15 cellular contexts compared by ENCODE assay signal in the genomic region with DNA sequence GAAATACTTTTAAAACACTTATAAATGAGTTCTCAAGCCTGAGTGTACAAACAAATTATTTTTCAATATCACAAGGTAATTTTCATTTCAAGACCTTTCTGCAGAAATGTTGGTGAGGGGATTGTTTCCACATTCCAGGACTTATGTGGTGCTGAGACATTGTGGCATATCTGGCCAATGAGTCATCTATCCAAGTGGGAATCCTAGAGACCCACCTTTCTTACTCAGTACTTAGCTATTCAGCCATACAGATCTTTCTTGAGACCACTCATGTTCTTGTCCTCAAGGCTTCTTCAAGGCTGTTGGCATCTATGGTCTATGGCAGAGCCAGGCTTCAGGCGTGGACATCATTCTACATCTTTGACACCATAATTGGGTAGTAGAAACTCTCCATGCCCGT.
DNase-seq lines count a peak whose midpoint lies in the region; TF ChIP-seq lines count a peak whose summit lies in the region.
"Had no signal": no experiment of that assay in that cellular context is flagged by ENCODE, and none has a peak within 500 bp of the region (broad histone marks: within the 10 kb centered on the region; RNA-seq: fewer than 3 reads in every experiment).

No MANE protein-coding gene starts in this region.

- peaks cover 13% of the 10 kb centered on the region for H3K9me3 Mint-ChIP-seq in HFFc6
- peaks cover 25% of the 10 kb centered on the region for H3K9me3 Mint-ChIP-seq in activated CD4-positive, alpha-beta memory T cell treated with anti-CD3 and anti-CD28 coated beads for 36 hours
- H3K9me3 Mint-ChIP-seq: H9 had no signal

- no peaks in the 10 kb centered on the region for H3K79me2 ChIP-seq in smooth muscle cell (ENCODE audit: low read depth)

- peak overlapping the region; percentile 22; the same call in 1 of the 2 replicates for H3K4me3 Mint-ChIP-seq in HFFc6
- H3K4me3 Mint-ChIP-seq in activated CD4-positive, alpha-beta memory T cell treated with anti-CD3 and anti-CD28 coated beads for 36 hours = no peak overlapping the region
- H3K4me3 Mint-ChIP-seq: activated CD8-positive, alpha-beta memory T cell treated with anti-CD3 and anti-CD28 coated beads, Interleukin-2, amount 10 ng/mL, durations not matched to agents 7 days and 5 days; activated naive CD8-positive, alpha-beta T cell; H9 had no signal

- no peak overlapping the region for H3K4me3 ChIP-seq in smooth muscle cell
- H3K4me3 ChIP-seq in adrenal gland = no peak overlapping the region
- H3K4me3 ChIP-seq: right atrium auricular region had no signal

- peaks cover 62% of the 10 kb centered on the region for H3K4me1 Mint-ChIP-seq in HFFc6 (ENCODE audit: low read depth)
- no peaks in the 10 kb centered on the region for H3K4me1 Mint-ChIP-seq in activated CD4-positive, alpha-beta memory T cell treated with anti-CD3 and anti-CD28 coated beads for 36 hours (ENCODE audit: low read depth)
- H3K4me1 Mint-ChIP-seq: activated CD8-positive, alpha-beta memory T cell treated with anti-CD3 and anti-CD28 coated beads, Interleukin-2, amount 10 ng/mL, durations not matched to agents 7 days and 5 days had no signal

- DNase-seq in HFFc6 (peak; percentile 10), amniotic epithelial cell (ENCODE audit: low read depth) (peak; percentile 72), iPS DF 19.7 (ENCODE audit: low read depth, low spot score) (peak; percentile 17), smooth muscle cell (lab: John Stamatoyannopoulos, UW; ENCODE audit: unreplicated experiment) (no peak), adrenal gland (no peak), iPS-NIHi11 (ENCODE audit: low spot score) (no peak)
- DNase-seq in activated CD4-positive, alpha-beta memory T cell treated with anti-CD3 and anti-CD28 coated beads for 36 hours = no peak
- DNase-seq: activated CD8-positive, alpha-beta memory T cell treated with anti-CD3 and anti-CD28 coated beads, Interleukin-2, amount 10 ng/mL, durations not matched to agents 7 days and 5 days; H9; stimulated activated CD4-positive, alpha-beta T cell treated with anti-CD3 and anti-CD28 coated beads, Interleukin-4, amount 100 ng/mL, for 1 hour; stimulated activated naive CD4-positive, alpha-beta T cell treated with Interleukin-2 at 50 U/mL for 16 hours had no signal

- no peak overlapping the region for H3K9ac ChIP-seq in smooth muscle cell (ENCODE audit: low read depth)

- H3K4me2 ChIP-seq in smooth muscle cell = peak overlapping the region; percentile 15

- intact Hi-C loops in adrenal gland (cut with DNase I) = no loop called here
- intact Hi-C loops in activated CD4-positive, alpha-beta memory T cell treated with anti-CD3 and anti-CD28 coated beads for 36 hours (cut with micrococcal nuclease) = no loop called here

- H4K20me1 ChIP-seq in smooth muscle cell (ENCODE audit: low read depth) = no peaks in the 10 kb centered on the region

- peaks cover 21% of the 10 kb centered on the region for H3K4me1 ChIP-seq in smooth muscle cell (ENCODE audit: low read depth)
- no peaks in the 10 kb centered on the region for H3K4me1 ChIP-seq in adrenal gland (replicated peaks in 1 of 2)
- H3K4me1 ChIP-seq: right atrium auricular region had no signal

- POLR2A ChIA-PET in activated CD4-positive, alpha-beta memory T cell treated with anti-CD3 and anti-CD28 coated beads for 36 hours (lab: Charles Lee) = no interaction called here

- no peaks in the 10 kb centered on the region for H3F3A ChIP-seq in smooth muscle cell (ENCODE audit: low read depth)

- H3K9me3 ChIP-seq in smooth muscle cell (replicated peaks; ENCODE audit: low read depth) = no peaks in the 10 kb centered on the region
- no peaks in the 10 kb centered on the region for H3K9me3 ChIP-seq in adrenal gland (replicated peaks in 1 of 3)

- H3K27ac ChIP-seq in smooth muscle cell (ENCODE audit: low read depth) = peak overlapping the region; percentile 68
- no peak overlapping the region for H3K27ac ChIP-seq in adrenal gland
- H3K27ac ChIP-seq: C4-2B, right atrium auricular region, VCaP had no signal

- no peak for TF ChIP-seq CTCF in HFFc6 (IDR thresholded peaks at IDR 0.05)
- TF ChIP-seq CTCF in smooth muscle cell (IDR thresholded peaks at IDR 0.05; ENCODE audit: borderline replicate concordance, insufficient read depth, poor library complexity, severe bottlenecking) = no peak
- no peak for TF ChIP-seq CTCF in adrenal gland (IDR thresholded peaks at IDR 0.05)

- peak overlapping the region; percentile 26 for H2AFZ ChIP-seq in smooth muscle cell (ENCODE audit: low read depth)

- peaks cover 2% of the 10 kb centered on the region; the same call in 1 of the 2 replicates for H3K27me3 Mint-ChIP-seq in HFFc6 (ENCODE audit: insufficient read depth)
- no peaks in the 10 kb centered on the region for H3K27me3 Mint-ChIP-seq in activated CD4-positive, alpha-beta memory T cell treated with anti-CD3 and anti-CD28 coated beads for 36 hours
- H3K27me3 Mint-ChIP-seq: activated CD8-positive, alpha-beta memory T cell treated with anti-CD3 and anti-CD28 coated beads, Interleukin-2, amount 10 ng/mL, durations not matched to agents 7 days and 5 days; activated naive CD8-positive, alpha-beta T cell had no signal

- WGBS in smooth muscle cell (ENCODE audit: low lambda C conversion rate) = 38% methylated on average over 2 of the region's 2 CpGs
- WGBS in adrenal gland, 4 donors = 53 to 73% (median 67%) methylated on average over 2 of the region's 2 CpGs

- H3K36me3 ChIP-seq in smooth muscle cell (ENCODE audit: low read depth) = no peaks in the 10 kb centered on the region
- H3K36me3 ChIP-seq in adrenal gland (replicated peaks in 1 of 2) = no peaks in the 10 kb centered on the region
- H3K36me3 ChIP-seq: right atrium auricular region had no signal

- CTCF ChIA-PET in activated CD4-positive, alpha-beta memory T cell treated with anti-CD3 and anti-CD28 coated beads for 36 hours (lab: Charles Lee) = no interaction called here

- TF ChIP-seq POLR2A in adrenal gland (IDR thresholded peaks at IDR 0.05) = no peak

- H3K27me3 ChIP-seq in smooth muscle cell (ENCODE audit: low read depth) = no peaks in the 10 kb centered on the region
- H3K27me3 ChIP-seq in adrenal gland = no peaks in the 10 kb centered on the region
- H3K27me3 ChIP-seq: right atrium auricular region had no signal

- H3K27ac Mint-ChIP-seq in HFFc6 = peak overlapping the region; percentile 74
- no peak overlapping the region for H3K27ac Mint-ChIP-seq in activated CD4-positive, alpha-beta memory T cell treated with anti-CD3 and anti-CD28 coated beads for 36 hours
- H3K27ac Mint-ChIP-seq: activated CD8-positive, alpha-beta memory T cell treated with anti-CD3 and anti-CD28 coated beads, Interleukin-2, amount 10 ng/mL, durations not matched to agents 7 days and 5 days; activated naive CD8-positive, alpha-beta T cell had no signal

- H3K36me3 Mint-ChIP-seq in HFFc6 (ENCODE audit: low read depth) = peaks cover 17% of the 10 kb centered on the region
- no peaks in the 10 kb centered on the region for H3K36me3 Mint-ChIP-seq in activated CD4-positive, alpha-beta memory T cell treated with anti-CD3 and anti-CD28 coated beads for 36 hours
- H3K36me3 Mint-ChIP-seq: activated CD8-positive, alpha-beta memory T cell treated with anti-CD3 and anti-CD28 coated beads, Interleukin-2, amount 10 ng/mL, durations not matched to agents 7 days and 5 days; activated naive CD8-positive, alpha-beta T cell had no signal

Comparison
In these comparisons a context has a peak if more than half of its experiments do, and no peak if none do; other contexts are left out.
1. DNase-seq: peak in HFFc6 (single experiment), amniotic epithelial cell (single experiment) and iPS DF 19.7 (single experiment); none in smooth muscle cell (single experiment), adrenal gland (0 of 7), iPS-NIHi11 (single experiment) and activated CD4-positive, alpha-beta memory T cell treated with anti-CD3 and anti-CD28 coated beads for 36 hours (single experiment).